Comparison of ENCODE assay signal across 8 cellular contexts in genomic region chr14:50311974-50312733, GRCh38. TPM values are rescaled to one million over a fixed set of nuclear protein-coding genes. Genes with fewer than 3 reads are reported as not detected.
DNase-seq lines count a peak whose midpoint lies in the region; ATAC-seq and TF ChIP-seq lines count a peak whose summit lies in the region.

Gene DMAC2L (plus strand): TSS chr14:50312324. CDS start chr14:50321488, 9,164 bp downstream.
Gene L2HGDH (minus strand): TSS chr14:50312229. CDS start chr14:50312150, 79 bp downstream.

- no peaks in the 10 kb centered on the region for H3K27me3 ChIP-seq in liver (ENCODE audit: control insufficient read depth in 4 of 4, insufficient read depth in 4 of 4, low read length in 3 of 4)

- DNase-seq in C1 segment of cervical spinal cord (lab: John Stamatoyannopoulos, UW) (peak; percentile 59 to 98 (median 92)), NCI-H526 treated with DMSO at 0.1 percent for 48 hours (lab: John Stamatoyannopoulos, UW) (peak; percentile 96), dedifferentiated amniotic fluid mesenchymal stem cell (ENCODE audit: extremely low spot score) (peak; percentile 92)
- DNase-seq in activated CD4-positive, alpha-beta T cell treated with anti-CD3 and anti-CD28 coated beads, Interleukin-2, amount 50 U/mL, for 1 hour = peak; percentile 81
- peak; percentile 90 for DNase-seq in stimulated activated CD4-positive, alpha-beta T cell treated with anti-CD3 and anti-CD28 coated beads, Interleukin-4, amount 100 ng/mL, for 24 hours

- no peak for TF ChIP-seq RAD21 in liver (IDR thresholded peaks at IDR 0.05)

- TF ChIP-seq CTCF in liver (IDR thresholded peaks at IDR 0.05; ENCODE audit: low read depth, low read length, missing input control) = no peak

- H3K9me3 ChIP-seq in liver (ENCODE audit: control insufficient read depth in 4 of 4, low read length in 3 of 4) = no peaks in the 10 kb centered on the region

- peak within 1 kb of the TSS; percentile 87 to 94 for H3K27ac ChIP-seq in liver (ENCODE audit: low read depth in 1 of 2, low read length in 2 of 2)

- peak within 1 kb of the TSS; percentile 34 to 92 for H3K9ac ChIP-seq in liver (ENCODE audit: low read depth in 1 of 2, low read length in 2 of 2)

- under 1% methylated on average over 83 of the region's 83 CpGs for WGBS in liver

- ATAC-seq in GM19351 (IDR thresholded peaks at IDR 0.05; ENCODE audit: unreplicated experiment) (peak; percentile 91), HG03520 (IDR thresholded peaks at IDR 0.05; ENCODE audit: unreplicated experiment) (peak; percentile 94)

- no peaks in the 10 kb centered on the region for H3K36me3 ChIP-seq in liver (ENCODE audit: control insufficient read depth in 4 of 4, insufficient read depth in 3 of 4, low read depth in 1 of 4, low read length in 3 of 4)

- H3K4me3 ChIP-seq in liver (ENCODE audit: low read depth in 1 of 3, low read length in 3 of 3) = peak within 1 kb of the TSS; percentile 81 to 89 (median 83)

- peaks cover 0 to 18% (median 15%) of the 10 kb centered on the region in 4 donors for H3K4me1 ChIP-seq in liver (ENCODE audit: control insufficient read depth in 4 of 4, insufficient read depth in 4 of 4, low read length in 3 of 4)

TF ChIP-seq in liver, 16 proteins besides CTCF, POLR2A, EP300 and RAD21:
- TF ChIP-seq NR2F2 (IDR thresholded peaks at IDR 0.05) = no peak
- TF ChIP-seq FOXA2 (IDR thresholded peaks at IDR 0.05) = no peak
- peak; percentile 26 for TF ChIP-seq TAF1 (conservative IDR thresholded peaks at IDR 0.05)
- no peak for TF ChIP-seq ATF3 (IDR thresholded peaks at IDR 0.05)
- TF ChIP-seq ZBTB33 (IDR thresholded peaks at IDR 0.05) = no peak
- no peak for TF ChIP-seq HNF4G (IDR thresholded peaks at IDR 0.05)
- TF ChIP-seq HNF4A (conservative IDR thresholded peaks at IDR 0.05) = no peak
- TF ChIP-seq JUND (IDR thresholded peaks at IDR 0.05) = no peak
- peak in 1 of 2 donors; percentile 37 for TF ChIP-seq GABPA (IDR thresholded peaks at IDR 0.05 in 1 of 2, conservative IDR thresholded peaks at IDR 0.05 in 1 of 2)
- TF ChIP-seq RXRA (IDR thresholded peaks at IDR 0.05) = peak in 1 of 2 donors; percentile 14
- TF ChIP-seq SP1 (IDR thresholded peaks at IDR 0.05) = peak; percentile 60
- TF ChIP-seq MAX (IDR thresholded peaks at IDR 0.05) = peak; percentile 89
- TF ChIP-seq EGR1 (IDR thresholded peaks at IDR 0.05; ENCODE audit: low read depth in 2 of 2) = peak; percentile 31 to 54
- peak; percentile 61 for TF ChIP-seq YY1 (IDR thresholded peaks at IDR 0.05)
- no peak for TF ChIP-seq FOXA1 (IDR thresholded peaks at IDR 0.05)
- peak; percentile 69 for TF ChIP-seq REST (IDR thresholded peaks at IDR 0.05)

RNA-seq across cellular contexts. Expression of gene DMAC2L, which starts in this region (rescaled TPM):
- total RNA-seq in liver = 1 to 10 TPM; 6.3 to 6.7 TPM
- 10 to 100 TPM in 1 of 2 donors, 1 to 10 TPM in 1; 5.2 to 17.2 TPM for polyA plus RNA-seq in liver

RNA-seq across cellular contexts. Expression of gene L2HGDH, which starts in this region (rescaled TPM):
- 1 to 10 TPM; 5.5 to 9.0 TPM for total RNA-seq in liver
- 1 to 10 TPM; 3.8 to 5.2 TPM for polyA plus RNA-seq in liver

Comparison
In these comparisons a context has a peak if more than half of its experiments do, and no peak if none do; other contexts are left out.
1. Peak in every context shown above with its lines: DNase-seq, ATAC-seq, H3K4me3 ChIP-seq and H3K27ac ChIP-seq.